28 cellular contexts compared by ENCODE assay signal in genomic region chr14:89315493-89316456, GRCh38.
A peak's percentile ranks its signal among the peaks of the same experiment; 100 is the strongest.
DNase-seq lines count a peak whose midpoint lies in the region; ATAC-seq, FAIRE-seq and TF ChIP-seq lines count a peak whose summit lies in the region.
"Had no signal": no experiment of that assay in that cellular context is flagged by ENCODE, and none has a peak within 500 bp of the region (broad histone marks: within the 10 kb centered on the region; RNA-seq: fewer than 3 reads in every experiment).

No MANE protein-coding gene starts in this region.

- no peak for TF ChIP-seq EP300 in gastroesophageal sphincter (IDR thresholded peaks at IDR 0.05)

- no peaks in the 10 kb centered on the region for H3K27me3 ChIP-seq in gastroesophageal sphincter
- H3K27me3 ChIP-seq: spleen had no signal

- 87 to 88% methylated on average over 6 to 8 of the region's 10 CpGs for WGBS in gastroesophageal sphincter (ENCODE audit: low coverage in 1 of 2), 2 donors

- TF ChIP-seq POLR2A in gastroesophageal sphincter (IDR thresholded peaks at IDR 0.05), result no peak

- peak; percentile 26 for DNase-seq in D721Med (ENCODE audit: insufficient read length, low spot score)
- peak; percentile 88 for DNase-seq in NCI-H524 treated with DMSO at 0.1 percent for 48 hours (lab: John Stamatoyannopoulos, UW)
- DNase-seq in neural crest cell (ENCODE audit: low read depth, low spot score), result no peak
- DNase-seq in T-helper 2 cell, result no peak
- DNase-seq in COR-L47 (lab: John Stamatoyannopoulos, UW), result no peak
- DNase-seq in activated CD4-positive, CD25-positive, alpha-beta regulatory T cell (lab: John Stamatoyannopoulos, UW), result no peak
- DNase-seq: activated CD4-positive, alpha-beta T cell treated with anti-CD3 and anti-CD28 coated beads for 4 hours; activated T-cell treated with anti-CD3 and anti-CD28 coated beads, Interleukin-2, amount 50 U/mL, for 1 hour; amniotic stem cell; effector memory CD8-positive, alpha-beta T cell; erythroblast; HFFc6; immature natural killer cell; NCI-H1417 treated with DMSO at 0.1 percent for 48 hours; NCI-H2081; NCI-H226; NCI-H774; spleen had no signal

- no peaks in the 10 kb centered on the region for H3K36me3 ChIP-seq in gastroesophageal sphincter

- H3K27ac ChIP-seq in gastroesophageal sphincter, result no peak overlapping the region
- H3K27ac ChIP-seq: coronary artery, KMS-11, parathyroid adenoma, RWPE1, SK-N-MC, spleen had no signal

- peaks cover 28% of the 10 kb centered on the region for H3K36me3 Mint-ChIP-seq in neural crest cell (ENCODE audit: low read depth)

- FAIRE-seq in D721Med (lab: Jason Lieb, UNC), result no peak
- FAIRE-seq: urothelium cell line had no signal

- peak; percentile 36 for ATAC-seq in gastroesophageal sphincter
- ATAC-seq: effector memory CD8-positive, alpha-beta T cell; left lobe of liver; natural killer cell treated with Interleukin-12 subunit alpha and Interleukin-12 subunit beta and Interleukin-15 and Interleukin-18, amount 100 ng/mL, for 72 hours had no signal

- peak overlapping the region; percentile 78 for H3K27ac Mint-ChIP-seq in neural crest cell (ENCODE audit: unreplicated experiment)
- H3K27ac Mint-ChIP-seq: HFFc6 had no signal

- no peaks in the 10 kb centered on the region for H3K27me3 Mint-ChIP-seq in neural crest cell (ENCODE audit: low read depth)
- H3K27me3 Mint-ChIP-seq: effector memory CD8-positive, alpha-beta T cell; natural killer cell treated with Interleukin-12 subunit alpha and Interleukin-12 subunit beta and Interleukin-15 and Interleukin-18, amount 100 ng/mL, for 72 hours had no signal

- H3K9me3 ChIP-seq in gastroesophageal sphincter, result no peaks in the 10 kb centered on the region

- peaks cover 0 to 37% (median 0%) of the 10 kb centered on the region in 3 donors for H3K4me1 ChIP-seq in gastroesophageal sphincter
- H3K4me1 ChIP-seq: parathyroid adenoma had no signal

- no peak overlapping the region for H3K4me3 ChIP-seq in gastroesophageal sphincter
- H3K4me3 ChIP-seq: coronary artery, SK-N-MC, spleen had no signal

- no peaks in the 10 kb centered on the region for H3K4me1 Mint-ChIP-seq in neural crest cell

- TF ChIP-seq CTCF in D721Med (IDR thresholded peaks at IDR 0.05; ENCODE audit: insufficient read depth, missing control alignments) (no peak), gastroesophageal sphincter (IDR thresholded peaks at IDR 0.05) (no peak), neural crest cell (conservative IDR thresholded peaks at IDR 0.05) (no peak)

- H3K4me3 Mint-ChIP-seq in neural crest cell, result no peak overlapping the region
- H3K4me3 Mint-ChIP-seq: CD14-positive monocyte; effector memory CD8-positive, alpha-beta T cell; HFFc6; immature natural killer cell; natural killer cell treated with Interleukin-12 subunit alpha and Interleukin-12 subunit beta and Interleukin-15 and Interleukin-18, amount 100 ng/mL, for 72 hours had no signal

- H3K9me3 Mint-ChIP-seq in neural crest cell, result peaks cover 21% of the 10 kb centered on the region
- H3K9me3 Mint-ChIP-seq: HFFc6, immature natural killer cell had no signal

Comparison
In these comparisons a context has a peak if more than half of its experiments do, and no peak if none do; other contexts are left out.
1. DNase-seq: peak in D721Med (single experiment) and NCI-H524 treated with DMSO at 0.1 percent for 48 hours (single experiment); none in neural crest cell (single experiment), T-helper 2 cell (0 of 5), COR-L47 (single experiment) and activated CD4-positive, CD25-positive, alpha-beta regulatory T cell (0 of 4).